Comparison of ENCODE assay signal across 1 cellular context in the genomic region with DNA sequence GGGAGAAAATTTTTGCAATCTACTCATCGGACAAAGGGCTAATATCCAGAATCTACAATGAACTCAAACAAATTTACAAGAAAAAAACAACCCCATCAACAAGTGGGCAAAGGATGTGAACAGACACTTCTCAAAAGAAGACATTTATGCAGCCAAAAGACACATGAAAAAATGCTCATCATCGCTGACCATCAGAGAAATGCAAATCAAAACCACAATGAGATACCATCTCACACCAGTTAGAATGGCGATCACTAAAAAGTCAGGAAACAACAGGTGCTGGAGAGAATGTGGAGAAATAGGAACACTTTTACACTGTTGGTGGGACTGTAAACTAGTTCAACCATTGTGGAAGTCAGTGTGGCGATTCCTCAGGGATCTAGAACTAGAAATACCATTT.
TF ChIP-seq lines count a peak whose summit lies in the region.
"Not testable (repeated sequence)": the region's sequence is repeated elsewhere in the genome, so short reads cannot be mapped to it uniquely, and the experiment has no call there.

No MANE protein-coding gene starts in this region.

- POLR2A ChIA-PET in HEK293 (lab: Yijun Ruan, JAX), result not testable (repeated sequence)

- not testable (repeated sequence) for H3K36me3 ChIP-seq in HEK293 (ENCODE audit: control insufficient read depth in 2 of 2, insufficient read depth in 1 of 2, low read length in 2 of 2)

- H3K4me1 ChIP-seq in HEK293 (ENCODE audit: control insufficient read depth, insufficient read depth, low read length), result not testable (repeated sequence)

- H3K9me3 ChIP-seq in HEK293 (ENCODE audit: control insufficient read depth, insufficient read depth, low read depth, low read length), result not testable (repeated sequence)

- not testable (repeated sequence) for TF ChIP-seq CTCF in HEK293 (tag by site-specific recombination; IDR thresholded peaks at IDR 0.05)

- CTCF ChIA-PET in HEK293 (lab: Yijun Ruan, JAX), result not testable (repeated sequence)

- not testable (repeated sequence) for H3K27ac ChIP-seq in HEK293 (ENCODE audit: extremely low read depth, low read depth, low read length)

- not testable (repeated sequence) for H3K4me3 ChIP-seq in HEK293 (ENCODE audit: low read depth, low read length)

TF ChIP-seq in HEK293, 187 proteins besides CTCF, POLR2A, EP300 and RAD21:
- TF ChIP-seq SCRT2 (tag by site-specific recombination; IDR thresholded peaks at IDR 0.05) (peak; percentile 86), SCRT1 (tag by site-specific recombination; IDR thresholded peaks at IDR 0.05; ENCODE audit: borderline replicate concordance) (peak; percentile 68)
